In the genomic region with DNA sequence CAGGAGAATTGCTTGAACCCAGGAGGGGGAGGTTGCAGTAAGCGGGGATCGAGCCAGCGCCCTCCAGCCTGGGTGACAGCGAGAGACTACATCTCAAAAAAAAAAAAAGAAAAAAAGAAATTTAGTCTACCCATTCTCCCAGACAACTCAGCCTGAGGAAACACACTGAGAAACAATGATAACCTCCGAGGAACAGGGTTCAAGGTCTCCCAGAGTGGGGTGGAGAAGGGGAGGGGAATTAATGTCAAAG, we compare ENCODE assay signal across 1 cellular context.
TF ChIP-seq lines count a peak whose summit lies in the region.

No MANE protein-coding gene starts in this region.

TF ChIP-seq in WTC11, 78 proteins besides CTCF, POLR2A, EP300 and RAD21 (continued from another document):
- TF ChIP-seq ZNF281 (CRISPR knock-in tag; IDR thresholded peaks at IDR 0.05) (no peak), EMX1 (CRISPR knock-in tag; IDR thresholded peaks at IDR 0.05) (no peak), SP1 (CRISPR knock-in tag; conservative IDR thresholded peaks at IDR 0.05) (no peak)
- TF ChIP-seq, protein P1, sequence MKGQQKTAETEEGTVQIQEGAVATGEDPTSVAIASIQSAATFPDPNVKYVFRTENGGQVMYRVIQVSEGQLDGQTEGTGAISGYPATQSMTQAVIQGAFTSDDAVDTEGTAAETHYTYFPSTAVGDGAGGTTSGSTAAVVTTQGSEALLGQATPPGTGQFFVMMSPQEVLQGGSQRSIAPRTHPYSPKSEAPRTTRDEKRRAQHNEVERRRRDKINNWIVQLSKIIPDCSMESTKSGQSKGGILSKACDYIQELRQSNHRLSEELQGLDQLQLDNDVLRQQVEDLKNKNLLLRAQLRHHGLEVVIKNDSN (CRISPR knock-in tag; IDR thresholded peaks at IDR 0.05): no peak
- TF ChIP-seq, protein P2, sequence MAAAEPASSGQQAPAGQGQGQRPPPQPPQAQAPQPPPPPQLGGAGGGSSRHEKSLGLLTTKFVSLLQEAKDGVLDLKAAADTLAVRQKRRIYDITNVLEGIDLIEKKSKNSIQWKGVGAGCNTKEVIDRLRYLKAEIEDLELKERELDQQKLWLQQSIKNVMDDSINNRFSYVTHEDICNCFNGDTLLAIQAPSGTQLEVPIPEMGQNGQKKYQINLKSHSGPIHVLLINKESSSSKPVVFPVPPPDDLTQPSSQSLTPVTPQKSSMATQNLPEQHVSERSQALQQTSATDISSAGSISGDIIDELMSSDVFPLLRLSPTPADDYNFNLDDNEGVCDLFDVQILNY (CRISPR knock-in tag; IDR thresholded peaks at IDR 0.05): no peak
- TF ChIP-seq, protein P3, sequence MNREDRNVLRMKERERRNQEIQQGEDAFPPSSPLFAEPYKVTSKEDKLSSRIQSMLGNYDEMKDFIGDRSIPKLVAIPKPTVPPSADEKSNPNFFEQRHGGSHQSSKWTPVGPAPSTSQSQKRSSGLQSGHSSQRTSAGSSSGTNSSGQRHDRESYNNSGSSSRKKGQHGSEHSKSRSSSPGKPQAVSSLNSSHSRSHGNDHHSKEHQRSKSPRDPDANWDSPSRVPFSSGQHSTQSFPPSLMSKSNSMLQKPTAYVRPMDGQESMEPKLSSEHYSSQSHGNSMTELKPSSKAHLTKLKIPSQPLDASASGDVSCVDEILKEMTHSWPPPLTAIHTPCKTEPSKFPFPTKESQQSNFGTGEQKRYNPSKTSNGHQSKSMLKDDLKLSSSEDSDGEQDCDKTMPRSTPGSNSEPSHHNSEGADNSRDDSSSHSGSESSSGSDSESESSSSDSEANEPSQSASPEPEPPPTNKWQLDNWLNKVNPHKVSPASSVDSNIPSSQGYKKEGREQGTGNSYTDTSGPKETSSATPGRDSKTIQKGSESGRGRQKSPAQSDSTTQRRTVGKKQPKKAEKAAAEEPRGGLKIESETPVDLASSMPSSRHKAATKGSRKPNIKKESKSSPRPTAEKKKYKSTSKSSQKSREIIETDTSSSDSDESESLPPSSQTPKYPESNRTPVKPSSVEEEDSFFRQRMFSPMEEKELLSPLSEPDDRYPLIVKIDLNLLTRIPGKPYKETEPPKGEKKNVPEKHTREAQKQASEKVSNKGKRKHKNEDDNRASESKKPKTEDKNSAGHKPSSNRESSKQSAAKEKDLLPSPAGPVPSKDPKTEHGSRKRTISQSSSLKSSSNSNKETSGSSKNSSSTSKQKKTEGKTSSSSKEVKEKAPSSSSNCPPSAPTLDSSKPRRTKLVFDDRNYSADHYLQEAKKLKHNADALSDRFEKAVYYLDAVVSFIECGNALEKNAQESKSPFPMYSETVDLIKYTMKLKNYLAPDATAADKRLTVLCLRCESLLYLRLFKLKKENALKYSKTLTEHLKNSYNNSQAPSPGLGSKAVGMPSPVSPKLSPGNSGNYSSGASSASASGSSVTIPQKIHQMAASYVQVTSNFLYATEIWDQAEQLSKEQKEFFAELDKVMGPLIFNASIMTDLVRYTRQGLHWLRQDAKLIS (CRISPR knock-in tag; IDR thresholded peaks at IDR 0.05; ENCODE audit: borderline replicate concordance): no peak
